ENCODE assay signal across 18 cellular contexts in the genomic region with DNA sequence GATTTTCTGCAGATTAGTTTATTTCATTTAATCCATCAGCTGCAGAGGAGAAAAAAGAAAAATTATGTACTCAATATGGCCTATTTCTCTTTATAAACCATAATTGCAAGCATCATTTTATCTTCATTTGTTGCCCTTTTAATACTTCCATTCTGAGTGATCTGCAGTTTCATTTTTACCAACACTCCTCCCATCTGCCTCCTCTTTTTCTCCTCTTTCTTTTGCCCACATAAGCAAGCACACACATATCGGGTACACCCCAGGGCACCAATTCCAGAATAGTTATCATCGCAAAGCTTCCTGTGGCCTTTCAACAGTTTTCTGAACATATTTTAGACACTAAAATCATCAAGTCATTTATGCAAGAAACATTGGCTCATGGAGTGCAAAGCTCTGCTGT.
"Had no signal": no experiment of that assay in that cellular context is flagged by ENCODE, and none has a peak within 500 bp of the region (broad histone marks: within the 10 kb centered on the region; RNA-seq: fewer than 3 reads in every experiment).

No MANE protein-coding gene starts in this region.

- ATAC-seq: esophagus mucosa, gastroesophageal sphincter, left lung, T-cell had no signal

- H3K4me1 ChIP-seq: ascending aorta, breast epithelium, left lung had no signal

- H3K4me3 ChIP-seq: ascending aorta, breast epithelium, gastroesophageal sphincter, heart left ventricle, left lung, smooth muscle cell, transverse colon had no signal

- H3K9me3 Mint-ChIP-seq: activated B cell treated with CpG ODN at 0.5 μM for 24 hours, T-cell had no signal

- H3K27me3 ChIP-seq: ascending aorta, breast epithelium, gastroesophageal sphincter, heart left ventricle, left lung, neutrophil, transverse colon had no signal

- H3K27ac Mint-ChIP-seq: T-cell had no signal

- H3K9me3 ChIP-seq: ascending aorta, breast epithelium, gastroesophageal sphincter, left lung, transverse colon had no signal

- H3K27me3 Mint-ChIP-seq: activated B cell treated with CpG ODN at 0.5 μM for 24 hours, naive B cell, T-cell had no signal

- H3K36me3 ChIP-seq: ascending aorta, breast epithelium, left lung, neutrophil, transverse colon had no signal

- H3K27ac ChIP-seq: ascending aorta, breast epithelium, heart left ventricle, left lung, neutrophil, transverse colon had no signal

- H3K4me2 ChIP-seq: smooth muscle cell had no signal

- H3K4me3 Mint-ChIP-seq: activated B cell treated with CpG ODN at 0.5 μM for 24 hours, naive B cell, T-cell had no signal

- DNase-seq: activated B cell treated with CpG ODN at 0.5 μM for 24 hours; activated effector memory CD4-positive, alpha-beta T cell treated with anti-CD3 and anti-CD28 coated beads, Interleukin-2, amount 50 U/mL, for 16 hours; activated naive CD4-positive, alpha-beta T cell treated with anti-CD3 and anti-CD28 coated beads, Interleukin-2, amount 50 U/mL, for 16 hours; cortex of kidney; heart left ventricle; left lung; naive B cell; stimulated activated CD4-positive, alpha-beta T cell treated with anti-CD3 and anti-CD28 coated beads, Interleukin-4, amount 100 ng/mL, for 24 hours; stimulated activated naive CD4-positive, alpha-beta T cell; T-cell; T-helper 9 cell; transverse colon had no signal

- H3K4me1 Mint-ChIP-seq: naive B cell had no signal
